25 cellular contexts compared by ENCODE assay signal in the genomic region with DNA sequence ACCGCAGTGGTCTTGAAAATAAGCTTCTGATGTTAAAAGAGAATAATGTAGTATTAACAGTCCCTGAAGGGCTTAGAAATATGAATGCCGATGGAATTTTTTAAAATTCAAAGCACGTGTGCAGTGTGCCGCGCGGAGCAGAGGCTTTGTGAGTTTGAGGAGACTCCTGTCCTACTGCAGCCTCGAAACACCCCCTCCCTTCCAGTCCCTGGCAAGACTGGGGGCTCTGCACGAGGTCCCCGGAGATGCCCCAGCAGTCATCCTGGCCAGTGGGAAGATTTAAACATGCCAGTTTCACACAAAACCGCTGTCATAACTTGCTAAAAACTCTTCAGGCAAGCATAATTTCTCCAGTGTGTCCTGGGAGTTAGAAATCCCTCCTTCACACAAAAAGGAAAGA.
DNase-seq lines count a peak whose midpoint lies in the region; ATAC-seq, FAIRE-seq and TF ChIP-seq lines count a peak whose summit lies in the region.
"Had no signal": no experiment of that assay in that cellular context is flagged by ENCODE, and none has a peak within 500 bp of the region (broad histone marks: within the 10 kb centered on the region; RNA-seq: fewer than 3 reads in every experiment).

No MANE protein-coding gene starts in this region.

- intact Hi-C loops in kidney (cut with DNase I) (no loop called here), transverse colon (cut with DNase I; ENCODE audit: low total_unique reads) (loop anchor here (5.0 kb wide), 1 partner anchor 194 kb away; a partner anchor contains a TSS), adrenal gland (cut with DNase I) (no loop called here)

- ATAC-seq in GM18868 (IDR thresholded peaks at IDR 0.05; ENCODE audit: unreplicated experiment) = no peak
- ATAC-seq: HCT116, Right ventricle myocardium inferior had no signal

- H3K14ac ChIP-seq in neuronal stem cell (ENCODE audit: low read length) = no peak overlapping the region

- WGBS in neuronal stem cell (ENCODE audit: extremely low coverage in 2 of 2, insufficient read length in 2 of 2, insufficient replicate concordance in 1 of 2), 2 donors = no CpG with 5 or more reads among the region's 10 CpGs
- WGBS in transverse colon (ENCODE audit: low coverage in 1 of 2), 2 donors = 59 to 86% methylated on average over 2 to 10 of the region's 10 CpGs
- WGBS in adrenal gland, 4 donors = 86 to 92% (median 90%) methylated on average over 10 of the region's 10 CpGs

- TF ChIP-seq POLR2A in transverse colon (IDR thresholded peaks at IDR 0.05) (no peak), adrenal gland (IDR thresholded peaks at IDR 0.05) (no peak)

- peak overlapping the region; percentile 67 for H3K18ac ChIP-seq in neuronal stem cell (ENCODE audit: low read length)

- no peak overlapping the region for H2AFZ ChIP-seq in neuronal stem cell (ENCODE audit: low read length)

- H3K27me3 ChIP-seq in neuronal stem cell (ENCODE audit: control insufficient read depth in 3 of 3, insufficient read depth in 3 of 3, low read depth in 1 of 3, low read length in 3 of 3) (no peaks in the 10 kb centered on the region), transverse colon (no peaks in the 10 kb centered on the region), adrenal gland (no peaks in the 10 kb centered on the region)
- H3K27me3 ChIP-seq: SJSA1 had no signal

- H3K4me1 ChIP-seq in kidney (ENCODE audit: control insufficient read depth in 1 of 2, insufficient read depth in 1 of 2, low read depth in 1 of 2, low read length in 2 of 2) = no peaks in the 10 kb centered on the region
- peaks cover 9 to 23% of the 10 kb centered on the region in 2 donors for H3K4me1 ChIP-seq in neuronal stem cell (ENCODE audit: control insufficient read depth in 2 of 2, insufficient read depth in 1 of 2, low read depth in 1 of 2, low read length in 2 of 2)
- peaks cover 14 to 44% (median 16%) of the 10 kb centered on the region in 4 donors for H3K4me1 ChIP-seq in transverse colon
- peaks cover 0 to 15% of the 10 kb centered on the region in 2 donors for H3K4me1 ChIP-seq in adrenal gland (replicated peaks in 1 of 2)

- peak overlapping the region; percentile 76; the same call in 1 of the 2 replicates for H3K27ac ChIP-seq in VCaP
- no peak overlapping the region for H3K27ac ChIP-seq in kidney (ENCODE audit: low read depth in 2 of 2, low read length in 2 of 2)
- no peak overlapping the region for H3K27ac ChIP-seq in neuronal stem cell (replicated peaks; ENCODE audit: low read length)
- peak overlapping the region; percentile 73 to 90 (median 82) for H3K27ac ChIP-seq in transverse colon
- no peak overlapping the region for H3K27ac ChIP-seq in adrenal gland
- H3K27ac ChIP-seq: KMS-11, SJSA1 had no signal

- H3K9ac ChIP-seq in kidney (ENCODE audit: low read length in 2 of 2) (no peak overlapping the region), neuronal stem cell (ENCODE audit: low read depth, low read length, poor library complexity) (no peak overlapping the region)
- H3K9ac ChIP-seq: KMS-11 had no signal

- peak; percentile 21 for DNase-seq in kidney
- no peak for DNase-seq in neuronal stem cell (ENCODE audit: low spot score)
- DNase-seq in transverse colon = no peak
- DNase-seq in NCI-H2107 (lab: John Stamatoyannopoulos, UW) = no peak
- DNase-seq in adrenal gland = no peak
- DNase-seq: DMS53, GDM1, IMR-90, NCI-H1092 treated with DMSO at 0.1 percent for 48 hours, NCI-H146, NCI-H2029, NCI-H2171, NCI-H345, NCI-H524, NCI-H82 had no signal

- H4K8ac ChIP-seq in neuronal stem cell (ENCODE audit: low read depth, low read length) = no peak overlapping the region

- no peak overlapping the region for H2BK15ac ChIP-seq in neuronal stem cell (ENCODE audit: low read length)

- H2BK120ac ChIP-seq in neuronal stem cell (ENCODE audit: low read depth, low read length) = no peak overlapping the region

- in situ Hi-C loops in transverse colon (cut with MboI; ENCODE audit: low pct_ligation_motif_present in 1 of 4, low pct_unique_long_range_greater_than_20kb in 1 of 4, low sequenced_read_pairs in 3 of 4) = no loop called here

- no peak for TF ChIP-seq CTCF in VCaP (conservative IDR thresholded peaks at IDR 0.05)
- no peak for TF ChIP-seq CTCF in kidney (IDR thresholded peaks at IDR 0.05; ENCODE audit: borderline replicate concordance, extremely low read depth, insufficient read depth)
- TF ChIP-seq CTCF in transverse colon (IDR thresholded peaks at IDR 0.05) = no peak
- no peak for TF ChIP-seq CTCF in adrenal gland (IDR thresholded peaks at IDR 0.05)

- H2BK12ac ChIP-seq in neuronal stem cell (ENCODE audit: low read length) = no peak overlapping the region

- H2AK5ac ChIP-seq in neuronal stem cell (ENCODE audit: low read depth, low read length) = no peak overlapping the region

- H3K36me3 ChIP-seq in kidney (ENCODE audit: control insufficient read depth in 1 of 2, insufficient read depth in 2 of 2, low read length in 2 of 2) (no peaks in the 10 kb centered on the region), neuronal stem cell (replicated peaks in 1 of 2; ENCODE audit: control insufficient read depth in 2 of 2, insufficient read depth in 2 of 2, low read length in 2 of 2) (peaks cover 0 to 6% of the 10 kb centered on the region in 2 donors), transverse colon (no peaks in the 10 kb centered on the region), adrenal gland (replicated peaks in 1 of 2) (no peaks in the 10 kb centered on the region)

- no peak overlapping the region for H3K23ac ChIP-seq in neuronal stem cell (ENCODE audit: low read depth, low read length, poor library complexity)

- no peak overlapping the region for H2BK5ac ChIP-seq in neuronal stem cell (ENCODE audit: low read length)

- H4K91ac ChIP-seq in neuronal stem cell (ENCODE audit: low read depth, low read length, poor library complexity) = no peak overlapping the region

- H3K4ac ChIP-seq in neuronal stem cell (ENCODE audit: low read length) = no peak overlapping the region

- peaks cover 6% of the 10 kb centered on the region for H3K79me1 ChIP-seq in neuronal stem cell (ENCODE audit: low read depth, low read length)

- H3K9me3 ChIP-seq in kidney (ENCODE audit: control insufficient read depth in 1 of 2, low read length in 2 of 2) (no peaks in the 10 kb centered on the region), neuronal stem cell (replicated peaks in 1 of 2; ENCODE audit: control insufficient read depth in 2 of 2, insufficient read depth in 1 of 2, low read depth in 1 of 2, low read length in 2 of 2) (no peaks in the 10 kb centered on the region), transverse colon (no peaks in the 10 kb centered on the region), adrenal gland (replicated peaks in 1 of 3) (no peaks in the 10 kb centered on the region)
- H3K9me3 ChIP-seq: SJSA1 had no signal

- H3K4me3 ChIP-seq in kidney (ENCODE audit: low read length in 2 of 2) (no peak overlapping the region), neuronal stem cell (ENCODE audit: low read length in 2 of 2) (no peak overlapping the region), transverse colon (no peak overlapping the region), adrenal gland (no peak overlapping the region)
- H3K4me3 ChIP-seq: SJSA1 had no signal

- H3K4me2 ChIP-seq in neuronal stem cell (ENCODE audit: insufficient read depth, low read length, poor library complexity, severe bottlenecking) = no peak overlapping the region
- H3K4me2 ChIP-seq: KMS-11 had no signal

- no peak for TF ChIP-seq EP300 in transverse colon (IDR thresholded peaks at IDR 0.05; ENCODE audit: low read depth)

- FAIRE-seq in kidney (lab: Jason Lieb, UNC) = no peak
- FAIRE-seq: A204.1, H1, HTR-8/SVneo, RCC 7860 had no signal

Comparison
In these comparisons a context has a peak if more than half of its experiments do, and no peak if none do; other contexts are left out.
1. H3K27ac ChIP-seq: peak in VCaP (single experiment) and transverse colon (4 of 4); none in kidney (0 of 2), neuronal stem cell (single experiment) and adrenal gland (0 of 5).